ENCODE assay signal across 1 cellular context in the genomic region with DNA sequence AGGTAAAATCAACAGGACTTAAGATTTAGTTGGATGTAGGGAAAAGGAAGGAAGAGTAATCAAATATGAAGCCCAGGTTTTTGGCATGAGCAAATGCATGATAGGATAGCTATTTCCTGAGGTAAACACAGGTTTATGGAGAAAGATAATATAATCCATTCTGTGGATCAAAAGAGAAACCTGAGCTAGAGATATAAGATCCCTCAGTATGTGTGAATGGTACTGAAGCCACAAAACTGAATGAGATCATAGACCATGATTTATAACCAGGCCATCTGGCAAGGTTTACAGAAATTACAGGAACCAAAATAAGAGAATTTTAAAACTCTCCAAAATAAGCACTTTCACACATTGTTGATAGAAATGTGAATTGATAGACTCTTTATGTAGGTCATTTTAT.
A peak's percentile ranks its signal among the peaks of the same experiment; 100 is the strongest.
TF ChIP-seq lines count a peak whose summit lies in the region.

No MANE protein-coding gene starts in this region.

TF ChIP-seq in HEK293, 187 proteins besides CTCF, POLR2A, EP300 and RAD21 (continued from another document):
- TF ChIP-seq, protein P1, sequence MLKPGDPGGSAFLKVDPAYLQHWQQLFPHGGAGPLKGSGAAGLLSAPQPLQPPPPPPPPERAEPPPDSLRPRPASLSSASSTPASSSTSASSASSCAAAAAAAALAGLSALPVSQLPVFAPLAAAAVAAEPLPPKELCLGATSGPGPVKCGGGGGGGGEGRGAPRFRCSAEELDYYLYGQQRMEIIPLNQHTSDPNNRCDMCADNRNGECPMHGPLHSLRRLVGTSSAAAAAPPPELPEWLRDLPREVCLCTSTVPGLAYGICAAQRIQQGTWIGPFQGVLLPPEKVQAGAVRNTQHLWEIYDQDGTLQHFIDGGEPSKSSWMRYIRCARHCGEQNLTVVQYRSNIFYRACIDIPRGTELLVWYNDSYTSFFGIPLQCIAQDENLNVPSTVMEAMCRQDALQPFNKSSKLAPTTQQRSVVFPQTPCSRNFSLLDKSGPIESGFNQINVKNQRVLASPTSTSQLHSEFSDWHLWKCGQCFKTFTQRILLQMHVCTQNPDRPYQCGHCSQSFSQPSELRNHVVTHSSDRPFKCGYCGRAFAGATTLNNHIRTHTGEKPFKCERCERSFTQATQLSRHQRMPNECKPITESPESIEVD (tag by site-specific recombination; IDR thresholded peaks at IDR 0.05), result peak; percentile 67
- no peak for TF ChIP-seq YY2 (tag by site-specific recombination; IDR thresholded peaks at IDR 0.05)
- TF ChIP-seq ZNF521 (tag by site-specific recombination; IDR thresholded peaks at IDR 0.05), result no peak
- TF ChIP-seq BCL11A (tag by site-specific recombination; IDR thresholded peaks at IDR 0.05; ENCODE audit: low read depth), result peak; percentile 18; the same call in 1 of the 2 replicates
- TF ChIP-seq RBAK (tag by site-specific recombination; IDR thresholded peaks at IDR 0.05), result no peak
- TF ChIP-seq BCL6B (tag by site-specific recombination; IDR thresholded peaks at IDR 0.05), result no peak
- peak; percentile 49; the same call in 1 of the 2 replicates for TF ChIP-seq IKZF3 (tag by site-specific recombination; IDR thresholded peaks at IDR 0.05)
- no peak for TF ChIP-seq ZNF670 (tag by site-specific recombination; IDR thresholded peaks at IDR 0.05; ENCODE audit: low read depth)
- TF ChIP-seq ZNF776 (tag by site-specific recombination; IDR thresholded peaks at IDR 0.05; ENCODE audit: borderline replicate concordance), result no peak
- TF ChIP-seq KLF8 (tag by site-specific recombination; IDR thresholded peaks at IDR 0.05), result peak; percentile 47; the same call in 1 of the 2 replicates
- TF ChIP-seq ZNF221 (tag by site-specific recombination; IDR thresholded peaks at IDR 0.05; ENCODE audit: borderline replicate concordance), result no peak
- TF ChIP-seq ZBTB21 (tag by site-specific recombination; IDR thresholded peaks at IDR 0.05), result no peak
- no peak for TF ChIP-seq ZNF426 (tag by site-specific recombination; IDR thresholded peaks at IDR 0.05)
- peak; percentile 82 for TF ChIP-seq ZNF366 (tag by site-specific recombination; conservative IDR thresholded peaks at IDR 0.05)
- TF ChIP-seq ZNF148 (tag by site-specific recombination; IDR thresholded peaks at IDR 0.05; ENCODE audit: borderline replicate concordance), result no peak
- no peak for TF ChIP-seq ZNF248 (tag by site-specific recombination; IDR thresholded peaks at IDR 0.05)
- TF ChIP-seq ZNF416 (tag by site-specific recombination; IDR thresholded peaks at IDR 0.05), result no peak
- no peak for TF ChIP-seq SP3 (tag by site-specific recombination; IDR thresholded peaks at IDR 0.05)
- TF ChIP-seq, protein P2, sequence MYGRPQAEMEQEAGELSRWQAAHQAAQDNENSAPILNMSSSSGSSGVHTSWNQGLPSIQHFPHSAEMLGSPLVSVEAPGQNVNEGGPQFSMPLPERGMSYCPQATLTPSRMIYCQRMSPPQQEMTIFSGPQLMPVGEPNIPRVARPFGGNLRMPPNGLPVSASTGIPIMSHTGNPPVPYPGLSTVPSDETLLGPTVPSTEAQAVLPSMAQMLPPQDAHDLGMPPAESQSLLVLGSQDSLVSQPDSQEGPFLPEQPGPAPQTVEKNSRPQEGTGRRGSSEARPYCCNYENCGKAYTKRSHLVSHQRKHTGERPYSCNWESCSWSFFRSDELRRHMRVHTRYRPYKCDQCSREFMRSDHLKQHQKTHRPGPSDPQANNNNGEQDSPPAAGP (tag by site-specific recombination; IDR thresholded peaks at IDR 0.05), result no peak
- TF ChIP-seq ZXDB (tag by site-specific recombination; IDR thresholded peaks at IDR 0.05), result peak; percentile 87
- no peak for TF ChIP-seq ZNF155 (tag by site-specific recombination; IDR thresholded peaks at IDR 0.05)
- TF ChIP-seq ZNF274 (IDR thresholded peaks at IDR 0.05; ENCODE audit: low read length), result no peak
- no peak for TF ChIP-seq ZNF274 (tag by site-specific recombination; IDR thresholded peaks at IDR 0.05; ENCODE audit: borderline replicate concordance)
- TF ChIP-seq ZNF350 (tag by site-specific recombination; IDR thresholded peaks at IDR 0.05), result no peak
- no peak for TF ChIP-seq GLI2 (tag by site-specific recombination; IDR thresholded peaks at IDR 0.05; ENCODE audit: borderline replicate concordance, low read depth)
- TF ChIP-seq MEIS1 (CRISPR knock-in tag; IDR thresholded peaks at IDR 0.05; ENCODE audit: borderline replicate concordance), result no peak
- TF ChIP-seq MZF1 (tag by site-specific recombination; IDR thresholded peaks at IDR 0.05; ENCODE audit: borderline replicate concordance), result 0 out of 2 replicates have a peak, but pooled peaks have one; percentile 22
- no peak for TF ChIP-seq ZNF692 (tag by site-specific recombination; IDR thresholded peaks at IDR 0.05)
- no peak; the same call in 1 of the 2 replicates for TF ChIP-seq GLIS1 (tag by site-specific recombination; IDR thresholded peaks at IDR 0.05)
- TF ChIP-seq, protein P3, sequence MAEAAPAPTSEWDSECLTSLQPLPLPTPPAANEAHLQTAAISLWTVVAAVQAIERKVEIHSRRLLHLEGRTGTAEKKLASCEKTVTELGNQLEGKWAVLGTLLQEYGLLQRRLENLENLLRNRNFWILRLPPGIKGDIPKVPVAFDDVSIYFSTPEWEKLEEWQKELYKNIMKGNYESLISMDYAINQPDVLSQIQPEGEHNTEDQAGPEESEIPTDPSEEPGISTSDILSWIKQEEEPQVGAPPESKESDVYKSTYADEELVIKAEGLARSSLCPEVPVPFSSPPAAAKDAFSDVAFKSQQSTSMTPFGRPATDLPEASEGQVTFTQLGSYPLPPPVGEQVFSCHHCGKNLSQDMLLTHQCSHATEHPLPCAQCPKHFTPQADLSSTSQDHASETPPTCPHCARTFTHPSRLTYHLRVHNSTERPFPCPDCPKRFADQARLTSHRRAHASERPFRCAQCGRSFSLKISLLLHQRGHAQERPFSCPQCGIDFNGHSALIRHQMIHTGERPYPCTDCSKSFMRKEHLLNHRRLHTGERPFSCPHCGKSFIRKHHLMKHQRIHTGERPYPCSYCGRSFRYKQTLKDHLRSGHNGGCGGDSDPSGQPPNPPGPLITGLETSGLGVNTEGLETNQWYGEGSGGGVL (tag by site-specific recombination; IDR thresholded peaks at IDR 0.05), result no peak
- TF ChIP-seq ZNF830 (tag by site-specific recombination; IDR thresholded peaks at IDR 0.05; ENCODE audit: low read depth), result no peak
